Comparison of ENCODE assay signal across 8 cellular contexts in genomic region chr17:27319536-27320221, GRCh38. TPM values are rescaled to one million over a fixed set of nuclear protein-coding genes. Genes with fewer than 3 reads are reported as not detected.
A peak's percentile ranks its signal among the peaks of the same experiment; 100 is the strongest.
DNase-seq lines count a peak whose midpoint lies in the region; ATAC-seq and TF ChIP-seq lines count a peak whose summit lies in the region.

No MANE protein-coding gene starts in this region.

- peaks cover 8 to 24% of the 10 kb centered on the region in 2 donors for H3K36me3 ChIP-seq in lung (ENCODE audit: control insufficient read depth in 2 of 2, insufficient read depth in 2 of 2, low read length in 2 of 2)
- H3K36me3 ChIP-seq in upper lobe of left lung: peaks cover 8 to 46% (median 39%) of the 10 kb centered on the region in 4 donors
- H3K36me3 ChIP-seq in effector memory CD4-positive, alpha-beta T cell (ENCODE audit: control insufficient read depth, insufficient read depth, low read length): peaks cover 15% of the 10 kb centered on the region

- peak in 1 of 4 donors; percentile 23 for TF ChIP-seq POLR2A in upper lobe of left lung (IDR thresholded peaks at IDR 0.05)

- 26 to 59% methylated on average over 4 of the region's 4 CpGs for WGBS in lung, 2 donors
- 33 to 47% methylated on average over 1 to 2 of the region's 4 CpGs for WGBS in upper lobe of left lung, 2 donors

- H3K27me3 ChIP-seq in lung (ENCODE audit: control insufficient read depth, insufficient read depth): no peaks in the 10 kb centered on the region
- H3K27me3 ChIP-seq in upper lobe of left lung: no peaks in the 10 kb centered on the region
- H3K27me3 ChIP-seq in effector memory CD4-positive, alpha-beta T cell (replicated peaks; ENCODE audit: control insufficient read depth, insufficient read depth, low read length, poor library complexity, severe bottlenecking): no peaks in the 10 kb centered on the region

- no peak for TF ChIP-seq CTCF in lung (IDR thresholded peaks at IDR 0.05; ENCODE audit: control extremely low read depth, extremely low read depth)
- no peak for TF ChIP-seq CTCF in upper lobe of left lung (IDR thresholded peaks at IDR 0.05)

- DNase-seq in activated CD8-positive, alpha-beta memory T cell treated with anti-CD3 and anti-CD28 coated beads for 24 hours: peak; percentile 50
- no peak for DNase-seq in activated CD8-positive, alpha-beta memory T cell treated with anti-CD3 and anti-CD28 coated beads, Interleukin-2, amount 50 U/mL, for 48 hours
- DNase-seq in cerebellar cortex (ENCODE audit: low spot score): peak; percentile 89
- peak; percentile 74 for DNase-seq in lung (ENCODE audit: low spot score)
- peak in 1 of 2 donors; percentile 82 for DNase-seq in upper lobe of left lung
- no peak for DNase-seq in COLO829 (ENCODE audit: low spot score)
- no peak for DNase-seq in effector memory CD4-positive, alpha-beta T cell

- H3K9me3 ChIP-seq in lung (ENCODE audit: control insufficient read depth in 2 of 2, insufficient read depth in 1 of 2, low read length in 1 of 2) (no peaks in the 10 kb centered on the region), upper lobe of left lung (no peaks in the 10 kb centered on the region)
- H3K9me3 ChIP-seq in effector memory CD4-positive, alpha-beta T cell (ENCODE audit: control insufficient read depth, low read length): no peaks in the 10 kb centered on the region

- H3K4me3 ChIP-seq in lung: no peak overlapping the region
- H3K4me3 ChIP-seq in upper lobe of left lung: no peak overlapping the region
- H3K4me3 ChIP-seq in effector memory CD4-positive, alpha-beta T cell (ENCODE audit: insufficient read depth, low read depth, low read length, poor library complexity, severe bottlenecking): no peak overlapping the region

- H3K27ac ChIP-seq in lung (ENCODE audit: low read depth in 1 of 2, low read length in 1 of 2) (peak overlapping the region in 1 of 2 donors; percentile 48), upper lobe of left lung (peak overlapping the region; percentile 16 to 64 (median 41))
- no peak overlapping the region for H3K27ac ChIP-seq in effector memory CD4-positive, alpha-beta T cell (ENCODE audit: insufficient read depth, low read length, poor library complexity, severe bottlenecking)

- ATAC-seq in lung (ENCODE audit: insufficient read depth, low FRiP score) (no peak), upper lobe of left lung (ENCODE audit: low FRiP score in 2 of 2) (peak; percentile 62 to 72), HG02852 (IDR thresholded peaks at IDR 0.05; ENCODE audit: unreplicated experiment) (no peak)

- peak in 1 of 4 donors; percentile 47 for TF ChIP-seq EP300 in upper lobe of left lung (IDR thresholded peaks at IDR 0.05)

- H3K4me1 ChIP-seq in lung (ENCODE audit: control insufficient read depth in 2 of 2, insufficient read depth in 2 of 2, low read length in 2 of 2): peaks cover 14 to 22% of the 10 kb centered on the region in 2 donors
- peaks cover 40 to 50% (median 45%) of the 10 kb centered on the region in 4 donors for H3K4me1 ChIP-seq in upper lobe of left lung
- no peaks in the 10 kb centered on the region for H3K4me1 ChIP-seq in effector memory CD4-positive, alpha-beta T cell (ENCODE audit: control insufficient read depth, insufficient read depth, low read length, poor library complexity, severe bottlenecking)

RNA-seq across cellular contexts. Expression of gene WSB1, which starts 25.8 kb away (rescaled TPM):
- total RNA-seq in lung: 100 to 1,000 TPM; 318 to 748 TPM
- polyA plus RNA-seq in lung: 100 to 1,000 TPM; 181 to 218 TPM
- total RNA-seq in upper lobe of left lung: 100 to 1,000 TPM; 261 to 514 (median 328) TPM

Comparison
In these comparisons a context has a peak if more than half of its experiments do, and no peak if none do; other contexts are left out.
1. DNase-seq: peak in activated CD8-positive, alpha-beta memory T cell treated with anti-CD3 and anti-CD28 coated beads for 24 hours (single experiment), cerebellar cortex (single experiment) and lung (single experiment); none in activated CD8-positive, alpha-beta memory T cell treated with anti-CD3 and anti-CD28 coated beads, Interleukin-2, amount 50 U/mL, for 48 hours (single experiment), COLO829 (single experiment) and effector memory CD4-positive, alpha-beta T cell (0 of 3).
2. ATAC-seq: peak in upper lobe of left lung (2 of 2); none in lung (single experiment) and HG02852 (single experiment).